Comparison of ENCODE assay signal across 33 cellular contexts in the genomic region with DNA sequence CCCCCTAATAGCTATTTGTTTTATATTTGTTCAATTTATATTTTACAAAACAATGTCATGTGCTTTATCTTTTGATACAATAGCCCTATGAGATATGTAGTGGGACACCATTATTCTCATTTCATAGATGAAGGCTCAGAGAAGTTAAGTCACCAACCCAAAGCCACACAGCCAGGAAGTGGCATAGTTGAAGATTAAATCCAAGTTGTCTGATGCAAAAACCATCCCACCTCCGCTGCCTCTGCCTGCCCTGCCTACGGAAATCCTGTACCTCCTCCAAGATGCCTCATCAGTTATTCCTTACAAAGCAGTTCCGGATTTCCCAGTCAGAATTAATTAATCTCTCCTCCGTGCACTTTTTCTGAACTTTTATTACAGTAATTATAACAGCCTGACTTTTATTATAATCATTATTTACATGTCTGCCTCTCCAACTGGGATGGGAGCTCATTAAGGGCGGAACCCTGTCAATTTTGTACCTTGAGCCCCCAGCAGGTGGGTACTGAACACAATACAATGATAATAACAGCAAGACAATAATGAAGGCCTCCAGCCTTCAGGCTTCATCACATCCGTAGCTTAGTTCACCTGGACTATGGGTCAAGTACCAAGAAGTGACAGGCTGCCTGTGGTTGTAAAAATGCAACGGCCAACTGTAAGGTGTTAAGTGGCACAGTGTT. TPM values are rescaled to one million over a fixed set of nuclear protein-coding genes. Genes with fewer than 3 reads are reported as not detected.
"Had no signal": no experiment of that assay in that cellular context is flagged by ENCODE, and none has a peak within 500 bp of the region (broad histone marks: within the 10 kb centered on the region; RNA-seq: fewer than 3 reads in every experiment).

No MANE protein-coding gene starts in this region.

- H3K4me3 Mint-ChIP-seq: activated B cell treated with CpG ODN at 0.5 μM for 24 hours; activated CD8-positive, alpha-beta T cell treated with anti-CD3 and anti-CD28 coated beads for 36 hours; activated naive CD4-positive, alpha-beta T cell treated with anti-CD3 and anti-CD28 coated beads, Interleukin-2, amount 50 U/mL, for 24 hours; activated naive CD8-positive, alpha-beta T cell treated with anti-CD3 and anti-CD28 coated beads, Interleukin-2, amount 50 U/mL, for 24 hours; activated T-cell treated with anti-CD3 and anti-CD28 coated beads, Interleukin-2, amount 50 U/mL, for 4 hours; activated T-helper 17 cell treated with anti-CD3 and anti-CD28 coated beads, Interleukin-2, amount 50 U/mL, for 72 hours; immature natural killer cell; naive thymus-derived CD4-positive, alpha-beta T cell; stimulated activated effector memory CD8-positive, alpha-beta T cell treated with anti-CD3 and anti-CD28 coated beads, Interleukin-12 subunit alpha, Interleukin-12 subunit beta, amount 100 ng/mL, for 72 hours; stimulated activated naive CD8-positive, alpha-beta T cell treated with anti-CD3 and anti-CD28 coated beads, Interleukin-15, Interleukin-2, amounts not matched to agents 100 ng/mL and 50 ng/mL, for 24 hours; type B pancreatic cell had no signal

- H3K36me3 ChIP-seq: breast epithelium, heart left ventricle, ovary, uterus had no signal

- ATAC-seq: activated CD8-positive, alpha-beta T cell treated with anti-CD3 and anti-CD28 coated beads for 36 hours; activated naive CD8-positive, alpha-beta T cell treated with anti-CD3 and anti-CD28 coated beads, Interleukin-2, amount 50 U/mL, for 24 hours; activated T-cell treated with anti-CD3 and anti-CD28 coated beads, Interleukin-2, amount 50 U/mL, for 4 hours; activated T-helper 17 cell treated with anti-CD3 and anti-CD28 coated beads, Interleukin-2, amount 50 U/mL, for 72 hours; heart left ventricle; left colon; naive thymus-derived CD4-positive, alpha-beta T cell; sciatic nerve; stimulated activated effector memory CD8-positive, alpha-beta T cell treated with anti-CD3 and anti-CD28 coated beads, Interleukin-12 subunit alpha, Interleukin-12 subunit beta, amount 100 ng/mL, for 72 hours had no signal

- DNase-seq: activated B cell treated with CpG ODN at 0.5 μM for 24 hours; activated CD4-positive, alpha-beta T cell treated with anti-CD3 and anti-CD28 coated beads, Interleukin-2, amount 50 U/mL, for 1 hour; activated CD8-positive, alpha-beta T cell treated with anti-CD3 and anti-CD28 coated beads for 36 hours; activated gamma-delta T cell treated with Interleukin-2 at 50 U/mL for 16 hours; activated naive CD8-positive, alpha-beta T cell treated with anti-CD3 and anti-CD28 coated beads, Interleukin-2, amount 50 U/mL, for 24 hours; activated T-cell treated with anti-CD3 and anti-CD28 coated beads, Interleukin-2, amount 50 U/mL, for 4 hours; amygdala; central memory CD4-positive, alpha-beta T cell; heart left ventricle; hypothalamus; immature natural killer cell; kidney; left colon; mammary epithelial cell; midbrain; naive thymus-derived CD4-positive, alpha-beta T cell; ovary; retina; stimulated activated CD4-positive, alpha-beta T cell treated with anti-CD3 and anti-CD28 coated beads, Interleukin-4, amount 100 ng/mL, for 24 hours; uterus had no signal

- H3K27me3 Mint-ChIP-seq: activated CD8-positive, alpha-beta T cell treated with anti-CD3 and anti-CD28 coated beads for 36 hours; activated naive CD4-positive, alpha-beta T cell treated with anti-CD3 and anti-CD28 coated beads, Interleukin-2, amount 50 U/mL, for 24 hours; activated naive CD8-positive, alpha-beta T cell treated with anti-CD3 and anti-CD28 coated beads, Interleukin-2, amount 50 U/mL, for 24 hours; activated T-helper 17 cell treated with anti-CD3 and anti-CD28 coated beads, Interleukin-2, amount 50 U/mL, for 72 hours; stimulated activated naive CD8-positive, alpha-beta T cell treated with anti-CD3 and anti-CD28 coated beads, Interleukin-15, Interleukin-2, amounts not matched to agents 100 ng/mL and 50 ng/mL, for 24 hours had no signal

- H3K4me1 ChIP-seq: breast epithelium, heart left ventricle, uterus had no signal

- FAIRE-seq: endothelial cell of umbilical vein, kidney had no signal

- H3K9me3 ChIP-seq: breast epithelium, heart left ventricle, ovary, uterus had no signal

- H3K9me3 Mint-ChIP-seq: activated B cell treated with CpG ODN at 0.5 μM for 24 hours; activated CD8-positive, alpha-beta T cell treated with anti-CD3 and anti-CD28 coated beads for 36 hours; activated naive CD4-positive, alpha-beta T cell treated with anti-CD3 and anti-CD28 coated beads, Interleukin-2, amount 50 U/mL, for 24 hours; activated naive CD8-positive, alpha-beta T cell treated with anti-CD3 and anti-CD28 coated beads, Interleukin-2, amount 50 U/mL, for 24 hours; activated T-cell treated with anti-CD3 and anti-CD28 coated beads, Interleukin-2, amount 50 U/mL, for 4 hours; activated T-helper 17 cell treated with anti-CD3 and anti-CD28 coated beads, Interleukin-2, amount 50 U/mL, for 72 hours; immature natural killer cell; stimulated activated effector memory CD8-positive, alpha-beta T cell treated with anti-CD3 and anti-CD28 coated beads, Interleukin-12 subunit alpha, Interleukin-12 subunit beta, amount 100 ng/mL, for 72 hours; stimulated activated naive CD8-positive, alpha-beta T cell treated with anti-CD3 and anti-CD28 coated beads, Interleukin-15, Interleukin-2, amounts not matched to agents 100 ng/mL and 50 ng/mL, for 24 hours; type B pancreatic cell had no signal

- H3K27ac Mint-ChIP-seq: activated B cell treated with CpG ODN at 0.5 μM for 24 hours; activated CD8-positive, alpha-beta T cell treated with anti-CD3 and anti-CD28 coated beads for 36 hours; activated naive CD4-positive, alpha-beta T cell treated with anti-CD3 and anti-CD28 coated beads, Interleukin-2, amount 50 U/mL, for 24 hours; activated naive CD8-positive, alpha-beta T cell treated with anti-CD3 and anti-CD28 coated beads, Interleukin-2, amount 50 U/mL, for 24 hours; activated T-helper 17 cell treated with anti-CD3 and anti-CD28 coated beads, Interleukin-2, amount 50 U/mL, for 72 hours; immature natural killer cell; progenitor cell of endocrine pancreas; stimulated activated effector memory CD8-positive, alpha-beta T cell treated with anti-CD3 and anti-CD28 coated beads, Interleukin-12 subunit alpha, Interleukin-12 subunit beta, amount 100 ng/mL, for 72 hours; stimulated activated naive CD8-positive, alpha-beta T cell treated with anti-CD3 and anti-CD28 coated beads, Interleukin-15, Interleukin-2, amounts not matched to agents 100 ng/mL and 50 ng/mL, for 24 hours; type B pancreatic cell had no signal

- H3K4me1 Mint-ChIP-seq: activated B cell treated with CpG ODN at 0.5 μM for 24 hours; activated naive CD8-positive, alpha-beta T cell treated with anti-CD3 and anti-CD28 coated beads, Interleukin-2, amount 50 U/mL, for 24 hours; activated T-helper 17 cell treated with anti-CD3 and anti-CD28 coated beads, Interleukin-2, amount 50 U/mL, for 72 hours; stimulated activated effector memory CD8-positive, alpha-beta T cell treated with anti-CD3 and anti-CD28 coated beads, Interleukin-12 subunit alpha, Interleukin-12 subunit beta, amount 100 ng/mL, for 72 hours had no signal

- H3K36me3 Mint-ChIP-seq: activated naive CD4-positive, alpha-beta T cell treated with anti-CD3 and anti-CD28 coated beads, Interleukin-2, amount 50 U/mL, for 24 hours; immature natural killer cell; naive thymus-derived CD4-positive, alpha-beta T cell; stimulated activated effector memory CD8-positive, alpha-beta T cell treated with anti-CD3 and anti-CD28 coated beads, Interleukin-12 subunit alpha, Interleukin-12 subunit beta, amount 100 ng/mL, for 72 hours; type B pancreatic cell had no signal

- H3K27me3 ChIP-seq: breast epithelium, ovary, uterus had no signal

- H3K27ac ChIP-seq: breast epithelium, heart left ventricle, ovary, skin epidermis, uterus had no signal

- H3K4me3 ChIP-seq: breast epithelium, heart left ventricle, ovary, skin epidermis, uterus had no signal

RNA-seq across cellular contexts. Expression of a gene that starts 54.7 kb away (rescaled TPM):
- total RNA-seq: activated B cell treated with CpG ODN at 0.5 μM for 24 hours; activated CD8-positive, alpha-beta T cell treated with anti-CD3 and anti-CD28 coated beads for 36 hours; activated T-cell treated with anti-CD3 and anti-CD28 coated beads, Interleukin-2, amount 50 U/mL, for 4 hours; breast epithelium; endothelial cell of umbilical vein; fibroblast of lung; fibroblast of villous mesenchyme; heart left ventricle; kidney; mammary epithelial cell; subcutaneous adipose tissue had no signal
- polyA plus RNA-seq: endothelial cell of umbilical vein, fibroblast of lung, heart left ventricle, mammary epithelial cell had no signal
